17 cellular contexts compared by ENCODE assay signal in the genomic region with DNA sequence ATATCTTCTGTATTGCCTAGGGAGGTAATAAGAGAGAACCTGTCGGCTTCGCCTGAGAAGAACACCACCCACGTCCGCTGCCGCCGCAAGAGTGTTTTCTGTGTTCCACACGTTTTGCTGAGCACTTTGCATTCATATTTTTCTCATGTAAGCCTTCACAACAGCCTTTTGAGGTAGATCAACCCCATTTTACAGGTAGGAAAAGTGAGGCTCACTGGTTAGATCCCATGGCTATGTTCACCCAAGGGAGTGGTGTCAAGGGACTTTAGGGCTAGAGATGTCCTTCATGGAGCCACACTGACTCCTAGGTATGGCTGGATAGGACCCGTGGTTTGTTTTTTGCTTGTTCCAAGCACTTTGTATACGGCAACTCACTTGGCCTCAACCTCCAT.
DNase-seq lines count a peak whose midpoint lies in the region; ATAC-seq and TF ChIP-seq lines count a peak whose summit lies in the region.
"Had no signal": no experiment of that assay in that cellular context is flagged by ENCODE, and none has a peak within 500 bp of the region (broad histone marks: within the 10 kb centered on the region; RNA-seq: fewer than 3 reads in every experiment).

No MANE protein-coding gene starts in this region.

- H3K9me3 Mint-ChIP-seq in activated T-cell treated with anti-CD3 and anti-CD28 coated beads, Interleukin-2, amount 50 U/mL, for 4 hours: no peaks in the 10 kb centered on the region
- no peaks in the 10 kb centered on the region for H3K9me3 Mint-ChIP-seq in activated naive CD8-positive, alpha-beta T cell treated with anti-CD3 and anti-CD28 coated beads, Interleukin-2, amount 10 ng/mL, durations not matched to agents 7 days and 5 days
- no peaks in the 10 kb centered on the region for H3K9me3 Mint-ChIP-seq in endodermal cell

- H3K27ac Mint-ChIP-seq in activated naive CD8-positive, alpha-beta T cell treated with anti-CD3 and anti-CD28 coated beads, Interleukin-2, amount 10 ng/mL, durations not matched to agents 7 days and 5 days: peak overlapping the region; percentile 91
- no peak overlapping the region for H3K27ac Mint-ChIP-seq in endodermal cell

- POLR2A ChIA-PET in activated naive CD8-positive, alpha-beta T cell treated with anti-CD3 and anti-CD28 coated beads, Interleukin-2, amount 10 ng/mL, durations not matched to agents 7 days and 5 days (lab: Charles Lee): interaction anchor here (0.9 to 3.6 kb wide), 12 partner anchors 9 to 249 kb away, joined by 3 to 23 read pairs (median 4); no protein-coding TSS in a partner anchor

- peaks cover 21% of the 10 kb centered on the region for H3F3A ChIP-seq in MM.1S (ENCODE audit: insufficient read depth, low read length)
- H3F3A ChIP-seq in smooth muscle cell (ENCODE audit: low read depth): peaks cover 30% of the 10 kb centered on the region

- H2AFZ ChIP-seq in MM.1S (ENCODE audit: low read length) (no peak overlapping the region), smooth muscle cell (ENCODE audit: low read depth) (no peak overlapping the region)

- peaks cover 14% of the 10 kb centered on the region for H4K20me1 ChIP-seq in MM.1S (ENCODE audit: insufficient read depth, low read length)
- H4K20me1 ChIP-seq in smooth muscle cell (ENCODE audit: low read depth): peaks cover 100% of the 10 kb centered on the region

- no peak for DNase-seq in activated T-cell treated with anti-CD3 and anti-CD28 coated beads, Interleukin-2, amount 50 U/mL, for 4 hours
- no peak for DNase-seq in activated T-cell treated with anti-CD3 and anti-CD28 coated beads for 4 hours
- no peak for DNase-seq in MM.1S
- DNase-seq in activated naive CD8-positive, alpha-beta T cell treated with anti-CD3 and anti-CD28 coated beads, Interleukin-2, amount 10 ng/mL, durations not matched to agents 7 days and 5 days: no peak
- no peak for DNase-seq in smooth muscle cell (lab: John Stamatoyannopoulos, UW; ENCODE audit: unreplicated experiment)
- DNase-seq in stimulated activated CD4-positive, alpha-beta T cell treated with anti-CD3 and anti-CD28 coated beads, Interleukin-12 subunit alpha, Interleukin-12 subunit beta, amount 100 ng/mL, for 4 hours: no peak
- DNase-seq in endodermal cell: no peak
- no peak for DNase-seq in NCI-H748 (lab: John Stamatoyannopoulos, UW; ENCODE audit: unreplicated experiment)
- DNase-seq: COR-L47, foreskin fibroblast, kidney glomerular epithelial cell, mesendoderm, NCI-H1930, NCI-H446 treated with DMSO at 0.1 percent for 48 hours, SHP77, substantia nigra had no signal

- no peaks in the 10 kb centered on the region for H3K9me2 ChIP-seq in MM.1S (replicated peaks; ENCODE audit: insufficient read depth, low read length)

- peaks cover 56% of the 10 kb centered on the region for H3K4me1 Mint-ChIP-seq in activated T-cell treated with anti-CD3 and anti-CD28 coated beads, Interleukin-2, amount 50 U/mL, for 4 hours (ENCODE audit: low read depth)
- peaks cover 71% of the 10 kb centered on the region for H3K4me1 Mint-ChIP-seq in activated naive CD8-positive, alpha-beta T cell treated with anti-CD3 and anti-CD28 coated beads, Interleukin-2, amount 10 ng/mL, durations not matched to agents 7 days and 5 days
- peaks cover 36% of the 10 kb centered on the region for H3K4me1 Mint-ChIP-seq in endodermal cell

- H3K4me3 Mint-ChIP-seq in activated T-cell treated with anti-CD3 and anti-CD28 coated beads, Interleukin-2, amount 50 U/mL, for 4 hours: peak overlapping the region; percentile 13
- H3K4me3 Mint-ChIP-seq in activated naive CD8-positive, alpha-beta T cell treated with anti-CD3 and anti-CD28 coated beads, Interleukin-2, amount 10 ng/mL, durations not matched to agents 7 days and 5 days: peak overlapping the region; percentile 77
- no peak overlapping the region for H3K4me3 Mint-ChIP-seq in endodermal cell

- H3K36me3 Mint-ChIP-seq in activated T-cell treated with anti-CD3 and anti-CD28 coated beads, Interleukin-2, amount 50 U/mL, for 4 hours (ENCODE audit: insufficient read depth): no peaks in the 10 kb centered on the region
- H3K36me3 Mint-ChIP-seq in activated naive CD8-positive, alpha-beta T cell treated with anti-CD3 and anti-CD28 coated beads, Interleukin-2, amount 10 ng/mL, durations not matched to agents 7 days and 5 days: peaks cover 2% of the 10 kb centered on the region
- no peaks in the 10 kb centered on the region for H3K36me3 Mint-ChIP-seq in endodermal cell (ENCODE audit: low read depth)

- H3K27me3 ChIP-seq in MM.1S (replicated peaks; ENCODE audit: insufficient read depth, low read length): peaks cover 81% of the 10 kb centered on the region
- H3K27me3 ChIP-seq in smooth muscle cell (ENCODE audit: low read depth): no peaks in the 10 kb centered on the region
- no peaks in the 10 kb centered on the region for H3K27me3 ChIP-seq in endodermal cell (ENCODE audit: control insufficient read depth, insufficient read depth, low read length, poor library complexity, severe bottlenecking)

- TF ChIP-seq CTCF in MM.1S (IDR thresholded peaks at IDR 0.05; ENCODE audit: low read length): no peak
- no peak for TF ChIP-seq CTCF in smooth muscle cell (IDR thresholded peaks at IDR 0.05; ENCODE audit: borderline replicate concordance, insufficient read depth, poor library complexity, severe bottlenecking)
- TF ChIP-seq CTCF in endodermal cell (conservative IDR thresholded peaks at IDR 0.05): no peak

- H3K36me3 ChIP-seq in MM.1S (replicated peaks; ENCODE audit: insufficient read depth, low read length) (no peaks in the 10 kb centered on the region), smooth muscle cell (ENCODE audit: low read depth) (no peaks in the 10 kb centered on the region), endodermal cell (ENCODE audit: control insufficient read depth, insufficient read depth, low read length) (no peaks in the 10 kb centered on the region)

- no peaks in the 10 kb centered on the region for H3K79me2 ChIP-seq in MM.1S (ENCODE audit: low read length)
- H3K79me2 ChIP-seq in smooth muscle cell (ENCODE audit: low read depth): peaks cover 96% of the 10 kb centered on the region

- no peaks in the 10 kb centered on the region for H3K27me3 Mint-ChIP-seq in activated T-cell treated with anti-CD3 and anti-CD28 coated beads, Interleukin-2, amount 50 U/mL, for 4 hours (ENCODE audit: low read depth)
- H3K27me3 Mint-ChIP-seq in activated naive CD8-positive, alpha-beta T cell treated with anti-CD3 and anti-CD28 coated beads, Interleukin-2, amount 10 ng/mL, durations not matched to agents 7 days and 5 days: no peaks in the 10 kb centered on the region
- H3K27me3 Mint-ChIP-seq in endodermal cell (ENCODE audit: insufficient read depth): no peaks in the 10 kb centered on the region

- H3K4me3 ChIP-seq in MM.1S (ENCODE audit: low read length): no peak overlapping the region
- H3K4me3 ChIP-seq in smooth muscle cell: no peak overlapping the region
- H3K4me3 ChIP-seq in endodermal cell (ENCODE audit: low read length): no peak overlapping the region
- H3K4me3 ChIP-seq: coronary artery had no signal

- WGBS in smooth muscle cell (ENCODE audit: low lambda C conversion rate): 91% methylated on average over 9 of the region's 9 CpGs
- 84 to 93% methylated on average over 3 to 9 of the region's 9 CpGs for WGBS in endodermal cell (ENCODE audit: insufficient coverage in 1 of 2, insufficient read length in 1 of 2), 2 experiments

- H3K9me3 ChIP-seq in MM.1S (replicated peaks; ENCODE audit: insufficient read depth, low read length) (no peaks in the 10 kb centered on the region), smooth muscle cell (replicated peaks; ENCODE audit: low read depth) (no peaks in the 10 kb centered on the region), endodermal cell (ENCODE audit: control insufficient read depth, low read length) (no peaks in the 10 kb centered on the region)

- peaks cover 24% of the 10 kb centered on the region for H3K4me1 ChIP-seq in MM.1S (ENCODE audit: low read length)
- H3K4me1 ChIP-seq in smooth muscle cell (ENCODE audit: low read depth): peaks cover 30% of the 10 kb centered on the region
- peaks cover 3% of the 10 kb centered on the region for H3K4me1 ChIP-seq in endodermal cell (ENCODE audit: control insufficient read depth, insufficient read depth, low read length)

- H3K4me2 ChIP-seq in MM.1S (ENCODE audit: low read depth, low read length) (0 out of 2 replicates have a peak overlapping the region, but pooled peaks have one; percentile 13), smooth muscle cell (peak overlapping the region; percentile 77)

- H3K27ac ChIP-seq in MM.1S (ENCODE audit: low read length): no peak overlapping the region
- H3K27ac ChIP-seq in smooth muscle cell (ENCODE audit: low read depth): peak overlapping the region; percentile 68
- H3K27ac ChIP-seq in endodermal cell (ENCODE audit: low read depth, low read length): no peak overlapping the region

- ATAC-seq in activated T-cell treated with anti-CD3 and anti-CD28 coated beads, Interleukin-2, amount 50 U/mL, for 4 hours: no peak
- no peak for ATAC-seq in activated naive CD8-positive, alpha-beta T cell treated with anti-CD3 and anti-CD28 coated beads, Interleukin-2, amount 10 ng/mL, durations not matched to agents 7 days and 5 days (ENCODE audit: low read depth)

- H3K9ac ChIP-seq in MM.1S (ENCODE audit: low read length) (no peak overlapping the region), smooth muscle cell (ENCODE audit: low read depth) (no peak overlapping the region), endodermal cell (ENCODE audit: extremely low read depth, low read length, poor library complexity, severe bottlenecking) (no peak overlapping the region)
